1 cellular context compared by ENCODE assay signal in genomic region chr9:116165912-116166311, GRCh38.
A peak's percentile ranks its signal among the peaks of the same experiment; 100 is the strongest.
TF ChIP-seq lines count a peak whose summit lies in the region.

No MANE protein-coding gene starts in this region.

TF ChIP-seq in K562, 482 proteins besides CTCF, POLR2A, EP300 and RAD21 (continued from another document):
- 0 out of 2 replicates have a peak, but pooled peaks have one; percentile 40 for TF ChIP-seq MGA (IDR thresholded peaks at IDR 0.05)
TF ChIP-seq in K562: peak in this region for 2.
